Comparison of ENCODE assay signal across 7 cellular contexts in genomic region chr6:127267742-127268588, GRCh38. TPM values are rescaled to one million over a fixed set of nuclear protein-coding genes. Genes with fewer than 3 reads are reported as not detected.
DNase-seq lines count a peak whose midpoint lies in the region; ATAC-seq, FAIRE-seq and TF ChIP-seq lines count a peak whose summit lies in the region.

No MANE protein-coding gene starts in this region.

- TF ChIP-seq RAD21 in GM12878 (IDR thresholded peaks at IDR 0.05; ENCODE audit: insufficient read depth, low read depth, low read length), result no peak

- CTCF ChIA-PET in GM12878 (lab: Yijun Ruan, JAX), result interaction anchor here (1.1 to 3.8 kb wide), 8 partner anchors 11 to 271 kb away, joined by 3 to 58 read pairs (median 8); no protein-coding TSS in a partner anchor

- in situ Hi-C loops in GM12878 (cut with MboI), result no loop called here

- peak overlapping the region; percentile 85 for H3K27ac ChIP-seq in KMS-11
- H3K27ac ChIP-seq in GM12878 (ENCODE audit: control insufficient read depth, insufficient read depth), result peak overlapping the region; percentile 87
- H3K27ac ChIP-seq in lower lobe of right lung, result peak overlapping the region; percentile 99

- no peaks in the 10 kb centered on the region for H3K9me3 Mint-ChIP-seq in type B pancreatic cell

- H2AFZ ChIP-seq in KMS-11 (ENCODE audit: low read depth) (peak overlapping the region; percentile 80), GM12878 (ENCODE audit: control insufficient read depth, low read depth, low read length) (peak overlapping the region; percentile 99)

- H3K4me2 ChIP-seq in KMS-11, result peak overlapping the region; percentile 68
- peak overlapping the region; percentile 91 for H3K4me2 ChIP-seq in GM12878 (ENCODE audit: control insufficient read depth, insufficient read depth)

- BruUV-seq in GM12878 (replicated peaks; lab: Mats Ljungman, UMichigan), result TSS peak; percentile 65

- WGBS in GM12878 (ENCODE audit: insufficient coverage, insufficient replicate concordance, low lambda C conversion rate, missing lambda C conversion rate), result 1% methylated on average over 13 of the region's 13 CpGs

- H3K27me3 Mint-ChIP-seq in type B pancreatic cell, result peaks cover 3% of the 10 kb centered on the region

- TF ChIP-seq POLR2A in GM12878 (IDR thresholded peaks at IDR 0.05; ENCODE audit: low read depth, low read length), result no peak

- SMC1A ChIA-PET in GM12878 (lab: Charles Lee; ENCODE audit: uncharacterized antibody, unreplicated experiment), result interaction anchor here (1.3 kb wide), 1 partner anchor 22 kb away, joined by 12 read pairs; no protein-coding TSS in a partner anchor

- ATAC-seq in GM19043 (IDR thresholded peaks at IDR 0.05; ENCODE audit: low read depth, unreplicated experiment) (peak; percentile 1), GM12878 (peak; percentile 1), lower lobe of right lung (no peak)

- H3K4me1 Mint-ChIP-seq in type B pancreatic cell (ENCODE audit: unreplicated experiment), result peaks cover 24% of the 10 kb centered on the region

- H3K36me3 Mint-ChIP-seq in type B pancreatic cell, result peaks cover 11% of the 10 kb centered on the region

- H4K20me1 ChIP-seq in KMS-11 (ENCODE audit: insufficient read depth), result no peaks in the 10 kb centered on the region
- H4K20me1 ChIP-seq in GM12878 (ENCODE audit: control insufficient read depth, insufficient read depth), result no peaks in the 10 kb centered on the region

- RAD21 ChIA-PET in GM12878 (lab: Charles Lee; ENCODE audit: unreplicated experiment), result interaction anchor here (1.1 to 1.9 kb wide), 3 partner anchors 23 to 76 kb away, joined by 3 to 19 read pairs (median 5); no protein-coding TSS in a partner anchor

- H3K4me1 ChIP-seq in KMS-11 (ENCODE audit: low read depth, poor library complexity, severe bottlenecking), result peaks cover 17% of the 10 kb centered on the region
- no peaks in the 10 kb centered on the region for H3K4me1 ChIP-seq in GM12878 (ENCODE audit: control insufficient read depth, insufficient read depth, low read length)
- peaks cover 54% of the 10 kb centered on the region for H3K4me1 ChIP-seq in lower lobe of right lung

- DNase-seq in GM12878 (ENCODE audit: low read depth, low spot score) (no peak), lower lobe of right lung (no peak), type B pancreatic cell (ENCODE audit: extremely low spot score, unreplicated experiment) (no peak), NCI-H1436 treated with DMSO at 0.1 percent for 48 hours (lab: John Stamatoyannopoulos, UW) (no peak), NK-92 (lab: John Stamatoyannopoulos, UW; ENCODE audit: unreplicated experiment) (no peak)

- peak overlapping the region; percentile 98 for H3K4me3 Mint-ChIP-seq in type B pancreatic cell

- peak overlapping the region; percentile 98 for H3K27ac Mint-ChIP-seq in type B pancreatic cell

- H3K9me3 ChIP-seq in GM12878 (replicated peaks; ENCODE audit: control insufficient read depth, insufficient read depth, low read length) (no peaks in the 10 kb centered on the region), lower lobe of right lung (no peaks in the 10 kb centered on the region)

- peak overlapping the region; percentile 74 for H3K9ac ChIP-seq in KMS-11
- peak overlapping the region; percentile 92 for H3K9ac ChIP-seq in GM12878 (ENCODE audit: control insufficient read depth, insufficient read depth, low read length)

- TF ChIP-seq CTCF in KMS-11 (conservative IDR thresholded peaks at IDR 0.05; ENCODE audit: low read depth, low read length) (no peak), GM12878 (IDR thresholded peaks at IDR 0.05 in 2 of 3, conservative IDR thresholded peaks at IDR 0.05 in 1 of 3; ENCODE audit: control insufficient read depth in 2 of 3, extremely low read depth in 1 of 3, insufficient read depth in 1 of 3, low read depth in 3 of 3, low read length in 3 of 3) (no peak), lower lobe of right lung (IDR thresholded peaks at IDR 0.05) (no peak), type B pancreatic cell (conservative IDR thresholded peaks at IDR 0.05) (no peak)

- H3K27me3 ChIP-seq in KMS-11 (ENCODE audit: insufficient read depth, low read depth) (no peaks in the 10 kb centered on the region), GM12878 (replicated peaks in 1 of 2; ENCODE audit: control insufficient read depth in 2 of 2, insufficient read depth in 2 of 2, low read length in 1 of 2) (no peaks in the 10 kb centered on the region), lower lobe of right lung (ENCODE audit: low read depth) (no peaks in the 10 kb centered on the region)

- H3K4me3 ChIP-seq in KMS-11 (IDR thresholded peaks at IDR 0.05; ENCODE audit: insufficient read depth, low read depth, low read length) (no peak overlapping the region), GM12878 (peak overlapping the region; percentile 98), lower lobe of right lung (peak overlapping the region; percentile 83)

- FAIRE-seq in GM12878 (lab: Jason Lieb, UNC), result peak; percentile 41

- intact Hi-C loops in GM12878 (cut with micrococcal nuclease; ENCODE audit: unreplicated experiment), result loop anchor here (2.0 kb wide), 2 partner anchors 23 to 75 kb away; partner anchors contain the start of gene ECHDC1
- intact Hi-C loops in lower lobe of right lung (cut with DNase I), result no loop called here

- H3K79me2 ChIP-seq in KMS-11 (ENCODE audit: insufficient read depth, low read depth) (peaks cover 41% of the 10 kb centered on the region), GM12878 (ENCODE audit: control insufficient read depth, insufficient read depth, low read length) (peaks cover 50% of the 10 kb centered on the region)

- TF ChIP-seq EP300 in GM12878 (IDR thresholded peaks at IDR 0.05; ENCODE audit: borderline replicate concordance in 1 of 2, control insufficient read depth in 1 of 2, low read depth in 2 of 2, low read length in 2 of 2), result no peak

- POLR2A ChIA-PET in GM12878 (lab: Charles Lee), result interaction anchor here (1.2 to 4.4 kb wide), 4 partner anchors 23 to 76 kb away, joined by 3 to 24 read pairs (median 4); partner anchors contain the start of gene ECHDC1

- H3K36me3 ChIP-seq in KMS-11 (ENCODE audit: insufficient read depth) (no peaks in the 10 kb centered on the region), GM12878 (ENCODE audit: control insufficient read depth in 2 of 2, insufficient read depth in 2 of 2, low read length in 1 of 2) (no peaks in the 10 kb centered on the region), lower lobe of right lung (no peaks in the 10 kb centered on the region)

TF ChIP-seq in GM12878, 131 proteins besides CTCF, POLR2A, EP300 and RAD21 (continues in another document):
- TF ChIP-seq FOS (IDR thresholded peaks at IDR 0.05; ENCODE audit: borderline replicate concordance, extremely low read depth, insufficient read length) (no peak), TBL1XR1 (IDR thresholded peaks at IDR 0.05; ENCODE audit: low read depth, low read length) (no peak), LARP7 (IDR thresholded peaks at IDR 0.05) (no peak), USF1 (IDR thresholded peaks at IDR 0.05; ENCODE audit: borderline replicate concordance, extremely low read length, insufficient read depth, low read depth, low read length) (no peak), GABPA (IDR thresholded peaks at IDR 0.05; ENCODE audit: low read depth) (no peak), DPF2 (IDR thresholded peaks at IDR 0.05) (no peak), ZNF217 (IDR thresholded peaks at IDR 0.05) (no peak), NFIC (IDR thresholded peaks at IDR 0.05; ENCODE audit: low read depth, low read length) (0 out of 2 replicates have a peak, but pooled peaks have one; percentile 7), MXI1 (IDR thresholded peaks at IDR 0.05; ENCODE audit: low read depth, low read length) (peak; percentile 43; the same call in 1 of the 2 replicates), ZBED1 (IDR thresholded peaks at IDR 0.05; ENCODE audit: borderline replicate concordance) (0 out of 2 replicates have a peak, but pooled peaks have one; percentile 5), NR2F1 (conservative IDR thresholded peaks at IDR 0.05) (no peak), CHD1 (IDR thresholded peaks at IDR 0.05; ENCODE audit: low read depth, low read length) (no peak), USF2 (IDR thresholded peaks at IDR 0.05; ENCODE audit: borderline replicate concordance, low read depth, low read length) (no peak), ZSCAN29 (IDR thresholded peaks at IDR 0.05) (no peak)

RNA-seq across cellular contexts. Expression of gene RNF146, which starts 1.3 kb away (rescaled TPM):
- 53.0 and 53.9 TPM in 2 replicates for total RNA-seq in GM12878 (2013; cell fraction: nucleolus; rRNA removed)
- 15.4 and 20.2 TPM in 2 replicates for total RNA-seq in GM12878 (2014; rRNA removed)
- total RNA-seq in GM12878 (2014; rRNA removed; fragmentation: Illumina TruSeq; extraction: Trizol), result 17.9 and 20.6 TPM in 2 replicates
- 15.8 and 16.0 TPM in 2 replicates for total RNA-seq in GM12878 (2021)
- 8.8 TPM for polyA plus RNA-seq in GM12878 (2011; ENCODE audit: low read depth)
- polyA plus RNA-seq in GM12878 (2011; rRNA removed), result 33.0 and 44.4 TPM in 2 replicates
- polyA plus RNA-seq in GM12878 (2011; cell fraction: cytosol; rRNA removed), result 14.5 and 15.3 TPM in 2 replicates
- polyA plus RNA-seq in GM12878 (2011; cell fraction: nucleus; rRNA removed), result 31.3 and 42.4 TPM in 2 replicates
- 12.5 and 16.2 TPM in 2 replicates for polyA plus RNA-seq in GM12878 (2012)
- polyA plus RNA-seq in GM12878 (2014; fragmentation: Illumina TruSeq; extraction: Trizol), result 18.0 and 25.0 TPM in 2 replicates
- polyA plus RNA-seq in GM12878 (2014; fragmentation: Nextera tagmentation; extraction: Ambion mirVana), result 10 to 100 TPM in 1 of 2 experiments, 1 to 10 TPM in 1; 9.3 to 12.4 TPM
- polyA plus RNA-seq in GM12878 (2014; rRNA removed), result 18.6 and 21.9 TPM in 2 replicates
- polyA plus RNA-seq in GM12878 (2016; fragmentation: Nextera tagmentation; extraction: Ambion mirVana), result 10 to 100 TPM; 17.7 to 18.0 TPM
- 21.8 and 26.9 TPM in 2 replicates for polyA minus RNA-seq in GM12878 (2011; rRNA and poly(A)+ RNA removed)
- polyA minus RNA-seq in GM12878 (2011; cell fraction: cytosol; rRNA and poly(A)+ RNA removed), result 5.5 and 6.1 TPM in 2 replicates
- polyA minus RNA-seq in GM12878 (2011; cell fraction: nucleus; rRNA and poly(A)+ RNA removed), result 22.0 and 23.5 TPM in 2 replicates
- 61.7 TPM for total RNA-seq in lower lobe of right lung
- total RNA-seq in type B pancreatic cell (ENCODE audit: low replicate concordance), result 32.3 and 46.8 TPM in 2 replicates

Comparison
In these comparisons a context has a peak if more than half of its experiments do, and no peak if none do; other contexts are left out.
1. ATAC-seq: peak in GM19043 (single experiment) and GM12878 (single experiment); none in lower lobe of right lung (0 of 2).
2. Peak in every context shown above with its lines, with median percentiles within 50 percentile points of each other: H3K27ac ChIP-seq.